ENCODE assay signal across 11 cellular contexts in genomic region chr5:149723374-149723773, GRCh38. TPM values are rescaled to one million over a fixed set of nuclear protein-coding genes. Genes with fewer than 3 reads are reported as not detected.
DNase-seq lines count a peak whose midpoint lies in the region; ATAC-seq, FAIRE-seq and TF ChIP-seq lines count a peak whose summit lies in the region.
"Had no signal": no experiment of that assay in that cellular context is flagged by ENCODE, and none has a peak within 500 bp of the region (broad histone marks: within the 10 kb centered on the region; RNA-seq: fewer than 3 reads in every experiment).

No MANE protein-coding gene starts in this region.

- H2AFZ ChIP-seq in IMR-90 (replicated peaks; ENCODE audit: low read length, poor library complexity) (no peak overlapping the region), keratinocyte (ENCODE audit: control insufficient read depth, low read length) (no peak overlapping the region)
- H2AFZ ChIP-seq: GM23338 had no signal

- no TSS peak for BruUV-seq in IMR-90 (replicated peaks; lab: Mats Ljungman, UMichigan)

- no peak overlapping the region for H3K27ac ChIP-seq in IMR-90 (ENCODE audit: insufficient read depth, low read length)
- no peak overlapping the region for H3K27ac ChIP-seq in keratinocyte (ENCODE audit: control insufficient read depth, insufficient read depth, low read length)
- no peak overlapping the region for H3K27ac ChIP-seq in psoas muscle
- H3K27ac ChIP-seq in caudate nucleus (ENCODE audit: low read depth, low read length), result no peak overlapping the region

- H4K8ac ChIP-seq in IMR-90 (ENCODE audit: low read depth in 2 of 2, low read length in 2 of 2), result no peak overlapping the region

- H3K27me3 ChIP-seq in IMR-90 (ENCODE audit: control insufficient read depth, insufficient read depth, low read length) (peaks cover 65% of the 10 kb centered on the region), keratinocyte (ENCODE audit: control insufficient read depth, extremely low read depth, insufficient read depth, low read length) (no peaks in the 10 kb centered on the region), psoas muscle (ENCODE audit: insufficient read depth in 3 of 3, low read length in 2 of 3) (no peaks in the 10 kb centered on the region)

- H2BK15ac ChIP-seq in IMR-90 (ENCODE audit: low read depth, low read length), result no peak overlapping the region

- no peak overlapping the region for H4K5ac ChIP-seq in IMR-90 (ENCODE audit: low read depth, low read length)

- H4K91ac ChIP-seq in IMR-90 (ENCODE audit: insufficient read depth, low read depth, low read length), result no peak overlapping the region

- H3K14ac ChIP-seq in IMR-90 (replicated peaks; ENCODE audit: low read depth, low read length), result no peak overlapping the region

- no peak overlapping the region for H3K4me2 ChIP-seq in IMR-90 (ENCODE audit: low read depth, low read length)
- no peak overlapping the region for H3K4me2 ChIP-seq in keratinocyte (ENCODE audit: control insufficient read depth, extremely low read depth, insufficient read depth, low read depth, low read length)
- H3K4me2 ChIP-seq: GM23338 had no signal

- DNase-seq in IMR-90 (no peak), keratinocyte (ENCODE audit: low read depth, low spot score) (no peak), psoas muscle (no peak), sciatic nerve (ENCODE audit: low spot score) (no peak), caudate nucleus (lab: John Stamatoyannopoulos, UW) (no peak), OCI-M2 (lab: John Stamatoyannopoulos, UW; ENCODE audit: unreplicated experiment) (no peak)
- DNase-seq: CD8-positive, alpha-beta T cell; COR-L47; DND-41; GDM1 had no signal

- WGBS in IMR-90 (ENCODE audit: extremely low coverage in 2 of 2, insufficient read length in 1 of 2), 2 experiments, result no CpG with 5 or more reads among the region's 2 CpGs
- WGBS in psoas muscle, 3 donors, result 62 to 87% (median 75%) methylated on average over 2 of the region's 2 CpGs

- H3K9ac ChIP-seq in IMR-90 (ENCODE audit: low read depth, low read length) (no peak overlapping the region), keratinocyte (ENCODE audit: control insufficient read depth, extremely low read depth, insufficient read depth, low read length) (no peak overlapping the region)

- no peak overlapping the region for H2BK5ac ChIP-seq in IMR-90 (ENCODE audit: low read depth, low read length, poor library complexity, severe bottlenecking)

- H2BK20ac ChIP-seq in IMR-90 (ENCODE audit: low read depth, low read length), result no peak overlapping the region

- dilution Hi-C loops in IMR-90 (cut with HindIII; ENCODE audit: low sequenced_read_pairs, unreplicated experiment) (no loop called here), keratinocyte (cut with MboI; ENCODE audit: extremely low pct_ligation_motif_present, low sequenced_read_pairs) (no loop called here)

- ATAC-seq in IMR-90 (ENCODE audit: low read depth) (no peak), psoas muscle (peak in 3 of 4 donors; percentile 71 to 74 (median 72)), sciatic nerve (no peak)
- ATAC-seq: CD8-positive, alpha-beta T cell; GM23338 had no signal

- POLR2A ChIA-PET in IMR-90 (lab: Charles Lee; ENCODE audit: unreplicated experiment), result no interaction called here

- intact Hi-C loops in IMR-90 (cut with micrococcal nuclease), result no loop called here
- intact Hi-C loops in psoas muscle (cut with DNase I), result loop anchor here in 1 of 2 donors (5.0 kb wide), 1 partner anchor 1784 kb away; no protein-coding TSS in a partner anchor
- intact Hi-C loops in sciatic nerve (cut with DNase I), result no loop called here

- H3K9me1 ChIP-seq in IMR-90 (ENCODE audit: insufficient read depth, low read length), result 0 out of 2 replicates have a peak, but pooled peaks cover 2% of the 10 kb centered on the region
- H3K9me1 ChIP-seq in keratinocyte (ENCODE audit: control insufficient read depth, extremely low read depth, insufficient read depth, low read length), result no peaks in the 10 kb centered on the region

- in situ Hi-C loops in IMR-90 (cut with MboI; ENCODE audit: low sequenced_read_pairs), result no loop called here

- peak; percentile 36 for FAIRE-seq in keratinocyte (lab: Jason Lieb, UNC)

- no peak overlapping the region for H2BK120ac ChIP-seq in IMR-90 (ENCODE audit: low read depth, low read length)

- no peaks in the 10 kb centered on the region for H3K79me1 ChIP-seq in IMR-90 (ENCODE audit: low read depth in 1 of 2, low read length in 2 of 2)

- H3K79me2 ChIP-seq in keratinocyte (ENCODE audit: control insufficient read depth, insufficient read depth, low read length), result no peaks in the 10 kb centered on the region

- H4K20me1 ChIP-seq in IMR-90 (ENCODE audit: insufficient read depth, low read length) (no peaks in the 10 kb centered on the region), keratinocyte (ENCODE audit: control insufficient read depth, extremely low read depth, insufficient read depth, low read length) (no peaks in the 10 kb centered on the region)

- H3K4ac ChIP-seq in IMR-90 (ENCODE audit: low read depth, low read length), result no peak overlapping the region

- H3K36me3 ChIP-seq in IMR-90 (ENCODE audit: control insufficient read depth, insufficient read depth, low read length) (no peaks in the 10 kb centered on the region), keratinocyte (ENCODE audit: control insufficient read depth in 2 of 2, extremely low read depth in 1 of 2, insufficient read depth in 2 of 2, low read length in 2 of 2) (no peaks in the 10 kb centered on the region), psoas muscle (ENCODE audit: insufficient read depth in 1 of 2, low read depth in 1 of 2) (no peaks in the 10 kb centered on the region)

- H3K56ac ChIP-seq in IMR-90 (ENCODE audit: extremely low read depth, insufficient read depth, low read length), result no peak overlapping the region

- H3K9me3 ChIP-seq in IMR-90 (ENCODE audit: control insufficient read depth, insufficient read depth, low read length), result no peaks in the 10 kb centered on the region
- H3K9me3 ChIP-seq in keratinocyte (ENCODE audit: control insufficient read depth, low read depth, low read length), result no peaks in the 10 kb centered on the region
- no peaks in the 10 kb centered on the region for H3K9me3 ChIP-seq in psoas muscle

- H3K4me1 ChIP-seq in IMR-90 (ENCODE audit: control insufficient read depth, insufficient read depth, low read length) (no peaks in the 10 kb centered on the region), keratinocyte (ENCODE audit: control insufficient read depth, extremely low read depth, insufficient read depth, low read length) (peaks cover 14% of the 10 kb centered on the region), psoas muscle (no peaks in the 10 kb centered on the region)

- H2AK9ac ChIP-seq in IMR-90 (replicated peaks; ENCODE audit: low read depth, low read length, poor library complexity), result no peak overlapping the region

- TF ChIP-seq CTCF in IMR-90 (conservative IDR thresholded peaks at IDR 0.05; ENCODE audit: low read depth, low read length), result no peak
- no peak for TF ChIP-seq CTCF in keratinocyte (optimal IDR thresholded peaks at IDR 0.05 in 1 of 3, IDR thresholded peaks at IDR 0.05 in 1 of 3, conservative IDR thresholded peaks at IDR 0.05 in 1 of 3; ENCODE audit: extremely low read depth in 1 of 3, insufficient read depth in 2 of 3, low read length in 3 of 3)
- TF ChIP-seq CTCF in psoas muscle (IDR thresholded peaks at IDR 0.05), result no peak

- H3K18ac ChIP-seq in IMR-90 (ENCODE audit: low read depth, low read length), result no peak overlapping the region

- no peak overlapping the region for H2AK5ac ChIP-seq in IMR-90 (ENCODE audit: low read depth, low read length)

- no peak overlapping the region for H3K4me3 ChIP-seq in IMR-90 (ENCODE audit: insufficient read depth, low read depth, low read length)
- no peak overlapping the region for H3K4me3 ChIP-seq in keratinocyte (ENCODE audit: control insufficient read depth in 2 of 3, extremely low read depth in 1 of 3, insufficient read depth in 2 of 3, low read depth in 1 of 3, low read length in 3 of 3)
- H3K4me3 ChIP-seq in psoas muscle, result no peak overlapping the region
- H3K4me3 ChIP-seq: GM23338 had no signal

- H3K23ac ChIP-seq in IMR-90 (ENCODE audit: low read depth, low read length), result no peak overlapping the region

- CTCF ChIA-PET in IMR-90 (lab: Yijun Ruan, JAX), result interaction anchor here (1.0 kb wide), 1 partner anchor 9 kb away, joined by 4 read pairs; no protein-coding TSS in a partner anchor

- TF ChIP-seq RAD21 in IMR-90 (IDR thresholded peaks at IDR 0.05; ENCODE audit: low read length), result no peak

- no peak for TF ChIP-seq POLR2A in IMR-90 (IDR thresholded peaks at IDR 0.05; ENCODE audit: low read depth, low read length)

TF ChIP-seq in IMR-90, 13 proteins besides CTCF, POLR2A, EP300 and RAD21:
- peak; percentile 67 for TF ChIP-seq CEBPB (IDR thresholded peaks at IDR 0.05; ENCODE audit: low read depth, low read length)
- TF ChIP-seq RFX5 (IDR thresholded peaks at IDR 0.05; ENCODE audit: low read depth, low read length), result no peak

RNA-seq across cellular contexts. Expression of gene PPARGC1B, which starts 6.7 kb away (rescaled TPM):
- total RNA-seq in IMR-90 (2012; rRNA removed), result under 0.01 and 0.18 TPM in 2 replicates
- 0.10 and 0.27 TPM in 2 replicates for polyA plus RNA-seq in IMR-90 (2012; rRNA removed)
- 0.05 and 0.09 TPM in 2 replicates for polyA plus RNA-seq in IMR-90 (2012; cell fraction: cytosol; rRNA removed)
- polyA plus RNA-seq in IMR-90 (2012; cell fraction: nucleus; rRNA removed; ENCODE audit: low replicate concordance), result 0.31 and 0.37 TPM in 2 replicates
- 1.5 to 2.2 TPM (median 1.6 TPM) in 3 replicates for polyA plus RNA-seq in keratinocyte
- 1.0 TPM for polyA plus RNA-seq in keratinocyte (2011; ENCODE audit: low read depth)
- polyA plus RNA-seq in keratinocyte (2011; cell fraction: cytosol; rRNA removed), result 1.1 TPM in 2 replicates
- polyA plus RNA-seq in keratinocyte (2011; cell fraction: nucleus; rRNA removed), result 6.7 and 7.7 TPM in 2 replicates
- polyA plus RNA-seq in keratinocyte (2012; ENCODE audit: low replicate concordance), result 1.8 and 2.1 TPM in 2 replicates
- 3.5 to 8.7 TPM (median 3.6 TPM) in 3 replicates for polyA minus RNA-seq in keratinocyte
- 2.5 TPM for polyA minus RNA-seq in keratinocyte (2011; cell fraction: cytosol; rRNA and poly(A)+ RNA removed)
- 6.4 and 11.2 TPM in 2 replicates for polyA minus RNA-seq in keratinocyte (2011; cell fraction: nucleus; rRNA and poly(A)+ RNA removed)
- 1 to 10 TPM; 4.6 to 9.5 (median 6.8) TPM for total RNA-seq in psoas muscle
- polyA plus RNA-seq in psoas muscle, result 1 to 10 TPM in 2 of 3 donors, under 1 TPM in 1; 0.93 to 3.1 (median 2.1) TPM
- total RNA-seq in sciatic nerve, result 3.2 TPM

Comparison
In these comparisons a context has a peak if more than half of its experiments do, and no peak if none do; other contexts are left out.
1. ATAC-seq: peak in psoas muscle (3 of 4); none in IMR-90 (single experiment) and sciatic nerve (single experiment).